16 cellular contexts compared by ENCODE assay signal in genomic region chr18:24913507-24914147, GRCh38.
DNase-seq lines count a peak whose midpoint lies in the region; ATAC-seq, FAIRE-seq and TF ChIP-seq lines count a peak whose summit lies in the region.
"Had no signal": no experiment of that assay in that cellular context is flagged by ENCODE, and none has a peak within 500 bp of the region (broad histone marks: within the 10 kb centered on the region; RNA-seq: fewer than 3 reads in every experiment).

No MANE protein-coding gene starts in this region.

- no peak overlapping the region for H3K4ac ChIP-seq in H1 (replicated peaks; ENCODE audit: insufficient read length, low read depth, low read length)

- no peak overlapping the region for H3K4me2 ChIP-seq in HepG2 (ENCODE audit: low read depth, low read length)
- no peak overlapping the region for H3K4me2 ChIP-seq in H1 (ENCODE audit: insufficient read depth in 1 of 2, low read depth in 2 of 2, low read length in 2 of 2)

- intact Hi-C loops in right lobe of liver (cut with DNase I): no loop called here
- intact Hi-C loops in HepG2 (cut with micrococcal nuclease; ENCODE audit: unreplicated experiment): no loop called here
- intact Hi-C loops in upper lobe of right lung (cut with DNase I): no loop called here

- no peak overlapping the region for H3K56ac ChIP-seq in H1 (replicated peaks; ENCODE audit: insufficient read length, low read depth, low read length)

- H3K79me1 ChIP-seq in H1 (ENCODE audit: low read depth, low read length): no peaks in the 10 kb centered on the region

- TF ChIP-seq EP300 in HepG2 (IDR thresholded peaks at IDR 0.05; ENCODE audit: low read depth in 2 of 2, low read length in 2 of 2) (no peak), HepG2 (CRISPR knock-in tag; IDR thresholded peaks at IDR 0.05; ENCODE audit: borderline replicate concordance) (no peak), H1 (IDR thresholded peaks at IDR 0.05; ENCODE audit: borderline replicate concordance in 1 of 2, low read depth in 2 of 2, low read length in 2 of 2) (no peak)

- H2BK5ac ChIP-seq in H1 (ENCODE audit: low read depth, low read length): no peak overlapping the region

- no peak overlapping the region for H4K5ac ChIP-seq in H1 (ENCODE audit: insufficient read length, low read depth, low read length)

- no peak overlapping the region for H3K27ac ChIP-seq in right lobe of liver
- H3K27ac ChIP-seq in HepG2 (ENCODE audit: extremely low read length, insufficient read depth, low read length): no peak overlapping the region
- no peak overlapping the region for H3K27ac ChIP-seq in H1 (ENCODE audit: low read depth, low read length)
- no peak overlapping the region for H3K27ac ChIP-seq in upper lobe of right lung
- H3K27ac ChIP-seq: uterus had no signal

- H3K36me3 ChIP-seq in right lobe of liver (no peaks in the 10 kb centered on the region), HepG2 (replicated peaks in 1 of 2; ENCODE audit: control insufficient read depth in 1 of 2, insufficient read depth in 2 of 2, low read length in 2 of 2) (no peaks in the 10 kb centered on the region), H1 (ENCODE audit: control insufficient read depth in 2 of 4, insufficient read depth in 4 of 4, low read length in 3 of 4) (no peaks in the 10 kb centered on the region), upper lobe of right lung (no peaks in the 10 kb centered on the region)
- H3K36me3 ChIP-seq: uterus had no signal

- POLR2A ChIA-PET in HepG2 (lab: Yijun Ruan, JAX): no interaction called here
- POLR2A ChIA-PET in H1 (lab: Charles Lee; ENCODE audit: partially characterized antibody): no interaction called here

- no peaks in the 10 kb centered on the region for H4K20me1 ChIP-seq in HepG2 (ENCODE audit: insufficient read depth, low read length)
- no peaks in the 10 kb centered on the region for H4K20me1 ChIP-seq in H1 (replicated peaks in 1 of 2; ENCODE audit: control insufficient read depth in 1 of 2, insufficient read depth in 2 of 2, low read length in 2 of 2)

- H2AFZ ChIP-seq in HepG2 (ENCODE audit: low read length) (no peak overlapping the region), H1 (ENCODE audit: low read length) (peak overlapping the region; percentile 59; the same call in 1 of the 2 replicates)

- H2BK20ac ChIP-seq in H1 (ENCODE audit: low read length): no peak overlapping the region

- H3K23me2 ChIP-seq in H1 (ENCODE audit: low read depth, low read length): no peaks in the 10 kb centered on the region

- in situ Hi-C loops in HepG2 (cut with HindIII; ENCODE audit: extremely low pct_ligation_motif_present, low pct_unique_long_range_greater_than_20kb): no loop called here

- 56% methylated on average over 3 of the region's 8 CpGs for WGBS in right lobe of liver (ENCODE audit: insufficient coverage, low coverage, low lambda C conversion rate, missing lambda C conversion rate)
- WGBS in HepG2 (ENCODE audit: low lambda C conversion rate): 54% methylated on average over 6 of the region's 8 CpGs
- WGBS in H1 (ENCODE audit: extremely low coverage in 1 of 2, insufficient coverage in 1 of 2, insufficient read length in 1 of 2, insufficient replicate concordance in 2 of 2, low coverage in 1 of 2, low lambda C conversion rate in 2 of 2, missing lambda C conversion rate in 1 of 2), 2 experiments: 87% methylated on average over 8 of the region's 8 CpGs; no CpG with 5 or more reads in 1 of the 2 experiments

- H3K4me1 ChIP-seq in right lobe of liver: no peaks in the 10 kb centered on the region
- no peaks in the 10 kb centered on the region for H3K4me1 ChIP-seq in HepG2 (ENCODE audit: insufficient read depth, low read length)
- peaks cover 0 to 11% (median 2%) of the 10 kb centered on the region in 4 experiments; a peak in 5 of 7 replicates for H3K4me1 ChIP-seq in H1 (replicated peaks in 1 of 4; ENCODE audit: control insufficient read depth in 3 of 4, insufficient read depth in 4 of 4, low read length in 3 of 4)
- no peaks in the 10 kb centered on the region for H3K4me1 ChIP-seq in upper lobe of right lung
- H3K4me1 ChIP-seq: uterus had no signal

- no peak overlapping the region for H3K14ac ChIP-seq in H1 (ENCODE audit: insufficient read length)

- H3K4me3 ChIP-seq in right lobe of liver (no peak overlapping the region), HepG2 (replicated peaks in 1 of 3; ENCODE audit: insufficient read depth in 1 of 3, low read depth in 2 of 3, low read length in 3 of 3) (no peak overlapping the region), H1 (ENCODE audit: extremely low read depth in 1 of 4, insufficient read depth in 2 of 4, low read depth in 3 of 4, low read length in 4 of 4) (no peak overlapping the region), upper lobe of right lung (no peak overlapping the region)
- H3K4me3 ChIP-seq: uterus had no signal

- CTCF ChIA-PET in HepG2 (lab: Yijun Ruan, JAX; ENCODE audit: low intra/inter-chr PET ratio, low total read pairs) (no interaction called here), H1 (lab: Charles Lee; ENCODE audit: partially characterized antibody) (interaction anchor here (0.6 kb wide), 1 partner anchor 403 kb away, joined by 3 read pairs; no protein-coding TSS in a partner anchor)

- no peak overlapping the region; the same call in 1 of the 2 replicates for H2BK12ac ChIP-seq in H1 (ENCODE audit: low read depth, low read length)

- no peak overlapping the region for H4K91ac ChIP-seq in H1 (replicated peaks; ENCODE audit: insufficient read length, low read length)

- no peaks in the 10 kb centered on the region for H3K79me2 ChIP-seq in HepG2 (ENCODE audit: insufficient read depth, low read length)
- no peaks in the 10 kb centered on the region for H3K79me2 ChIP-seq in H1 (ENCODE audit: control insufficient read depth in 1 of 2, insufficient read depth in 2 of 2, low read length in 2 of 2)

- BruUV-seq in HepG2 (replicated peaks; lab: Mats Ljungman, UMichigan): no TSS peak

- H3K27me3 ChIP-seq in right lobe of liver: no peaks in the 10 kb centered on the region
- H3K27me3 ChIP-seq in HepG2 (ENCODE audit: control insufficient read depth in 1 of 2, insufficient read depth in 2 of 2, low read length in 2 of 2): no peaks in the 10 kb centered on the region; a peak in 2 of 5 replicates
- no peaks in the 10 kb centered on the region for H3K27me3 ChIP-seq in H1 (replicated peaks in 1 of 4; ENCODE audit: control insufficient read depth in 3 of 4, extremely low read depth in 1 of 4, insufficient read depth in 3 of 4, low read length in 3 of 4)
- no peaks in the 10 kb centered on the region for H3K27me3 ChIP-seq in upper lobe of right lung
- H3K27me3 ChIP-seq: uterus had no signal

- no peak for TF ChIP-seq CTCF in right lobe of liver (IDR thresholded peaks at IDR 0.05)
- TF ChIP-seq CTCF in HepG2 (CRISPR knock-in tag; IDR thresholded peaks at IDR 0.05): no peak
- TF ChIP-seq CTCF in H1 (IDR thresholded peaks at IDR 0.05; ENCODE audit: control extremely low read depth in 1 of 3, insufficient read depth in 1 of 3, low read depth in 1 of 3, low read length in 3 of 3): no peak
- TF ChIP-seq CTCF in upper lobe of right lung (IDR thresholded peaks at IDR 0.05): no peak

- H3K9me3 ChIP-seq in right lobe of liver (no peaks in the 10 kb centered on the region), HepG2 (ENCODE audit: low read length) (no peaks in the 10 kb centered on the region), H1 (ENCODE audit: insufficient read depth in 2 of 2, low read depth in 1 of 2, low read length in 1 of 2) (no peaks in the 10 kb centered on the region), upper lobe of right lung (no peaks in the 10 kb centered on the region)
- H3K9me3 ChIP-seq: uterus had no signal

- DNase-seq in right lobe of liver (no peak), HepG2 (ENCODE audit: low spot score) (no peak), H1 (ENCODE audit: low read depth in 1 of 2, low spot score in 2 of 2) (no peak), left lobe of liver (ENCODE audit: low spot score) (no peak), upper lobe of right lung (no peak), T-helper 9 cell (no peak), GM12892 (ENCODE audit: insufficient read length) (no peak)
- DNase-seq: activated CD4-positive, alpha-beta T cell treated with anti-CD3 and anti-CD28 coated beads, Interleukin-2, amount 50 U/mL, for 4 hours; DND-41; Karpas-422; naive B cell; NCI-H1436 treated with DMSO at 0.1 percent for 48 hours; NCI-H510A treated with DMSO at 0.1 percent for 48 hours; stimulated activated naive CD8-positive, alpha-beta T cell treated with anti-CD3 and anti-CD28 coated beads, Interleukin-15, amount 100 ng/mL, for 72 hours; uterus had no signal

- no peak overlapping the region for H3K18ac ChIP-seq in H1 (ENCODE audit: extremely low read depth, low read length)

- TF ChIP-seq POLR2A in right lobe of liver (IDR thresholded peaks at IDR 0.05) (no peak), HepG2 (IDR thresholded peaks at IDR 0.05; ENCODE audit: insufficient read depth in 1 of 2, low read depth in 2 of 2, low read length in 2 of 2) (no peak), H1 (IDR thresholded peaks at IDR 0.05; ENCODE audit: control extremely low read depth in 1 of 2, low read depth in 2 of 2, low read length in 2 of 2) (no peak), GM12892 (IDR thresholded peaks at IDR 0.05; ENCODE audit: low read depth, low read length) (no peak)

- H3K23ac ChIP-seq in H1 (ENCODE audit: insufficient read length): no peak overlapping the region

- TF ChIP-seq RAD21 in HepG2 (CRISPR knock-in tag; IDR thresholded peaks at IDR 0.05) (no peak), H1 (IDR thresholded peaks at IDR 0.05 in 1 of 2, conservative IDR thresholded peaks at IDR 0.05 in 1 of 2; ENCODE audit: low read depth in 2 of 2, low read length in 2 of 2) (no peak)

- H4K8ac ChIP-seq in H1 (ENCODE audit: extremely low read depth, insufficient read depth, low read length): no peak overlapping the region

- no peak overlapping the region for H2BK120ac ChIP-seq in H1 (replicated peaks; ENCODE audit: low read depth, low read length)

- ATAC-seq in right lobe of liver (peak; percentile 41 to 75 (median 54)), HepG2 (no peak), left lobe of liver (peak; percentile 31), upper lobe of right lung (peak; percentile 9), GM19463 (IDR thresholded peaks at IDR 0.05; ENCODE audit: unreplicated experiment) (no peak)
- ATAC-seq: stimulated activated naive CD8-positive, alpha-beta T cell treated with anti-CD3 and anti-CD28 coated beads, Interleukin-15, amount 100 ng/mL, for 72 hours had no signal

- FAIRE-seq in HepG2 (lab: Jason Lieb, UNC): no peak
- FAIRE-seq in H1 (lab: Jason Lieb, UNC): no peak
- FAIRE-seq in GM12892 (lab: Jason Lieb, UNC): no peak

- H3K9ac ChIP-seq in HepG2 (ENCODE audit: insufficient read depth, low read depth, low read length) (no peak overlapping the region), H1 (replicated peaks in 1 of 4; ENCODE audit: extremely low read depth in 1 of 4, low read depth in 3 of 4, low read length in 3 of 4) (no peak overlapping the region)

- H2BK15ac ChIP-seq in H1 (ENCODE audit: low read length): no peak overlapping the region

- no peak overlapping the region for H2AK5ac ChIP-seq in H1 (ENCODE audit: low read depth, low read length)

TF ChIP-seq in H1, 55 proteins besides CTCF, POLR2A, EP300 and RAD21:
- no peak for TF ChIP-seq CHD2 (IDR thresholded peaks at IDR 0.05; ENCODE audit: low read length)
- TF ChIP-seq CHD1 (IDR thresholded peaks at IDR 0.05; ENCODE audit: low read depth, low read length): no peak
- TF ChIP-seq YY1 (IDR thresholded peaks at IDR 0.05; ENCODE audit: low read depth, low read length): no peak

Comparison
In these comparisons a context has a peak if more than half of its experiments do, and no peak if none do; other contexts are left out.
1. ATAC-seq: peak in right lobe of liver (4 of 4), left lobe of liver (single experiment) and upper lobe of right lung (single experiment); none in HepG2 (single experiment) and GM19463 (single experiment).